In the genomic region with DNA sequence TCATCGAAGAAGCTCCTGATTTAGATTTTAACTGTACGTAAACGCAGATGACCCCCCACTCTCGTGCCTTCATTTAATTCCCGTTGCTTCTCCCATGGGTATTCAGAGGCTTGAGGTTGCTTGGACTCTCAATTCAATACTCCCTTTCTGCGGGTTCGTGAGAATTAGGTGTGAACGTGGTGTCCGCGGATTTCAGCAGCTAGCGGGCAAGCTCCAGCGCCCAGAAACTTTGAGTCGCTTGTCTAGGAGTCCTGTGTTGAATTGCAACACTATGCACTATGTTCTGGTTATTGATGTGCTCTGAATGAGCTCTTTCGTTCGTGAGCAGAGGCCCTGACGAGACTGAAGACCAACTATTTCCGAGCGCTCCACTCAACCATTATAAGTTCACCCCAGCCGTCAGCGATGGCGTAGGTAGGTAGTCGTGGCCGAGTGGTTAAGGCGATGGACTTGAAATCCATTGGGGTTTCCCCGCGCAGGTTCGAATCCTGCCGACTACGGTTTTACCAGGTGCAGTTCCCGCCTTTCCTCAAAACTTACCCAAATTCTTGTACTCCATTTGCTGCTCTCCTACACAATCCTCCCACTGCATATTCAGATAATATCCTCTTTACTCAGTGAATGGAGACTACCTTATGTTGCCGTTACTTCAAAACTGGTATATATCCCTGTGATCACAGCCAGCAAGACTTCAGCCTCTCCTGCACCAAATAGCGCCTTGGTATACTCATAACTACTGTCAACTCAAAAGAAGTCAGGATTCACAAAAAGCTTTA, we compare ENCODE assay signal across 8 cellular contexts.
DNase-seq lines count a peak whose midpoint lies in the region; ATAC-seq, FAIRE-seq and TF ChIP-seq lines count a peak whose summit lies in the region.

No MANE protein-coding gene starts in this region.

- no peak overlapping the region for H3K9ac ChIP-seq in adipocyte (ENCODE audit: low read length)

- TF ChIP-seq CTCF in Peyer's patch (IDR thresholded peaks at IDR 0.05): no peak

- H3K27me3 ChIP-seq in adipocyte (replicated peaks; ENCODE audit: control insufficient read depth, insufficient read depth, low read length) (peaks cover 3% of the 10 kb centered on the region), Peyer's patch (peaks cover 4 to 45% of the 10 kb centered on the region in 2 donors)

- H3K27ac ChIP-seq in Peyer's patch: no peak overlapping the region

- peaks cover 18% of the 10 kb centered on the region for H3K4me1 ChIP-seq in adipocyte (ENCODE audit: control insufficient read depth, insufficient read depth, low read length)
- peaks cover 0 to 7% (median 0%) of the 10 kb centered on the region in 4 donors for H3K4me1 ChIP-seq in Peyer's patch

- H3K4me3 ChIP-seq in adipocyte (ENCODE audit: low read length): peak overlapping the region; percentile 72
- no peak overlapping the region for H3K4me3 ChIP-seq in Peyer's patch

- peak in 1 of 2 donors; percentile 61 for ATAC-seq in naive B cell (ENCODE audit: low read depth in 2 of 2)
- ATAC-seq in GM19395 (IDR thresholded peaks at IDR 0.05; ENCODE audit: unreplicated experiment): no peak

- H3K4me3 Mint-ChIP-seq in naive B cell: peak overlapping the region in 7 of 8 donors; percentile 14 to 80 (median 43)

- H3K36me3 Mint-ChIP-seq in naive B cell: peaks cover 24 to 32% of the 10 kb centered on the region in 2 donors

- H3K9me3 ChIP-seq in adipocyte (ENCODE audit: control insufficient read depth, low read length): no peaks in the 10 kb centered on the region
- peaks cover 0 to 9% (median 2%) of the 10 kb centered on the region in 4 donors for H3K9me3 ChIP-seq in Peyer's patch

- peak overlapping the region in 3 of 6 donors; percentile 76 to 94 (median 85) for H3K27ac Mint-ChIP-seq in naive B cell

- DNase-seq in GM12891 (ENCODE audit: insufficient read length, low spot score) (no peak), HUDEP-2 (lab: John Stamatoyannopoulos, UW; ENCODE audit: unreplicated experiment in 76 of 76) (peak in 74 of 76 experiments; percentile 58 to 98 (median 91)), adipocyte (ENCODE audit: low read depth) (peak; percentile 23), naive B cell (no peak), COR-L47 (lab: John Stamatoyannopoulos, UW) (no peak), Peyer's patch (no peak)
- no peak for DNase-seq in NK-92 treated with Interleukin-12 subunit alpha and Interleukin-12 subunit beta, amount 100 ng/mL, for 24 hours (lab: John Stamatoyannopoulos, UW)

- peaks cover 0 to 70% (median 40%) of the 10 kb centered on the region in 7 donors for H3K9me3 Mint-ChIP-seq in naive B cell

- FAIRE-seq in GM12891 (lab: Jason Lieb, UNC): peak; percentile 83

- H3K36me3 ChIP-seq in adipocyte (ENCODE audit: control insufficient read depth, insufficient read depth, low read length, severe bottlenecking) (no peaks in the 10 kb centered on the region), Peyer's patch (no peaks in the 10 kb centered on the region)

- peaks cover 82 to 91% (median 86%) of the 10 kb centered on the region in 3 donors for H3K27me3 Mint-ChIP-seq in naive B cell

- TF ChIP-seq POLR2A in GM12891 (IDR thresholded peaks at IDR 0.05; ENCODE audit: low read depth, low read length) (no peak), Peyer's patch (IDR thresholded peaks at IDR 0.05) (no peak)

- peaks cover 9 to 14% (median 13%) of the 10 kb centered on the region in 3 donors for H3K4me1 Mint-ChIP-seq in naive B cell

TF ChIP-seq in GM12891, 5 proteins besides CTCF, POLR2A, EP300 and RAD21:
- TF ChIP-seq POLR2AphosphoS5 (IDR thresholded peaks at IDR 0.05; ENCODE audit: low read depth, low read length): no peak
- TF ChIP-seq POU2F2 (IDR thresholded peaks at IDR 0.05; ENCODE audit: low read depth, low read length): no peak
- TF ChIP-seq PAX5 (IDR thresholded peaks at IDR 0.05; ENCODE audit: insufficient read depth, low read length, severe bottlenecking): no peak
- no peak for TF ChIP-seq TAF1 (IDR thresholded peaks at IDR 0.05; ENCODE audit: low read depth, low read length)
- no peak for TF ChIP-seq SPI1 (IDR thresholded peaks at IDR 0.05; ENCODE audit: low read depth, low read length)

Comparison
In these comparisons a context has a peak if more than half of its experiments do, and no peak if none do; other contexts are left out.
1. DNase-seq: peak in HUDEP-2 (74 of 76) and adipocyte (single experiment); none in GM12891 (single experiment), naive B cell (single experiment), NK-92 treated with Interleukin-12 subunit alpha and Interleukin-12 subunit beta, amount 100 ng/mL, for 24 hours (single experiment), COR-L47 (single experiment) and Peyer's patch (0 of 3).